1 cellular context compared by ENCODE assay signal in genomic region chr14:91116401-91116800, GRCh38.
TF ChIP-seq lines count a peak whose summit lies in the region.

No MANE protein-coding gene starts in this region.

TF ChIP-seq in GM12878, 131 proteins besides CTCF, POLR2A, EP300 and RAD21:
- TF ChIP-seq FOXM1 (IDR thresholded peaks at IDR 0.05; ENCODE audit: low read depth, low read length) (peak; percentile 43; the same call in 1 of the 2 replicates), IKZF2 (IDR thresholded peaks at IDR 0.05) (0 out of 4 replicates have a peak, but pooled peaks of 1 of the 2 experiments have one; percentile 13), EED (IDR thresholded peaks at IDR 0.05; ENCODE audit: low read depth) (0 out of 2 replicates have a peak, but pooled peaks have one; percentile 21), SPI1 (IDR thresholded peaks at IDR 0.05; ENCODE audit: borderline replicate concordance, insufficient read depth, low read depth, low read length) (peak; percentile 33; the same call in 1 of the 2 replicates), IKZF1 (conservative IDR thresholded peaks at IDR 0.05) (peak; percentile 19; the same call in 1 of the 2 replicates), RUNX3 (IDR thresholded peaks at IDR 0.05; ENCODE audit: low read length) (peak; percentile 37; the same call in 1 of the 2 replicates)
TF ChIP-seq in GM12878: peak in this region for 6; not testable (repeated sequence) for 125.
